Comparison of ENCODE assay signal across 20 cellular contexts in genomic region chrX:13305091-13305490, GRCh38. TPM values are rescaled to one million over a fixed set of nuclear protein-coding genes. Genes with fewer than 3 reads are reported as not detected.
"Had no signal": no experiment of that assay in that cellular context is flagged by ENCODE, and none has a peak within 500 bp of the region (broad histone marks: within the 10 kb centered on the region; RNA-seq: fewer than 3 reads in every experiment).

No MANE protein-coding gene starts in this region.

- H3K4me3 ChIP-seq: esophagus squamous epithelium, left ventricle myocardium inferior, upper lobe of left lung had no signal

- DNase-seq: activated B cell treated with CpG ODN at 0.5 μM for 24 hours; activated CD4-positive, alpha-beta T cell treated with anti-CD3 and anti-CD28 coated beads, Interleukin-2, amount 10 ng/mL, durations not matched to agents 24 days and 14 days; activated CD8-positive, alpha-beta memory T cell treated with anti-CD3 and anti-CD28 coated beads, Interleukin-2, amount 50 U/mL, for 48 hours; activated CD8-positive, alpha-beta T cell treated with anti-CD3 and anti-CD28 coated beads, Interleukin-2, amount 10 ng/mL, durations not matched to agents 7 days and 5 days; activated naive CD8-positive, alpha-beta T cell treated with anti-CD3 and anti-CD28 coated beads, Interleukin-2, amount 10 ng/mL, durations not matched to agents 7 days and 5 days; cortex of kidney; effector CD4-positive, alpha-beta T cell; esophagus squamous epithelium; left ventricle myocardium inferior; natural killer cell; nucleus accumbens; stimulated activated CD4-positive, alpha-beta T cell treated with anti-CD3 and anti-CD28 coated beads, Interleukin-15, amount 100 ng/mL, for 24 hours; stimulated activated CD4-positive, alpha-beta T cell treated with anti-CD3 and anti-CD28 coated beads, Interleukin-4, amount 100 ng/mL, for 1 hour; T-helper 2 cell; upper lobe of left lung had no signal

- H3K9me3 ChIP-seq: esophagus squamous epithelium, left ventricle myocardium inferior, upper lobe of left lung had no signal

- H3K27me3 ChIP-seq: esophagus squamous epithelium, upper lobe of left lung had no signal

- H3K27ac ChIP-seq: esophagus squamous epithelium, left ventricle myocardium inferior, upper lobe of left lung had no signal

- H3K4me1 ChIP-seq: esophagus squamous epithelium, left ventricle myocardium inferior, upper lobe of left lung had no signal

- ATAC-seq: activated CD8-positive, alpha-beta T cell treated with anti-CD3 and anti-CD28 coated beads, Interleukin-2, amount 10 ng/mL, durations not matched to agents 7 days and 5 days; natural killer cell had no signal

- H3K36me3 ChIP-seq: esophagus squamous epithelium, left ventricle myocardium inferior, upper lobe of left lung had no signal

RNA-seq across cellular contexts. Expression of gene ATXN3L, which starts 14.8 kb away (rescaled TPM):
- total RNA-seq: activated B cell treated with CpG ODN at 0.5 μM for 24 hours; activated CD4-positive, alpha-beta T cell treated with anti-CD3 and anti-CD28 coated beads, Interleukin-2, amount 10 ng/mL, durations not matched to agents 24 days and 14 days; activated CD8-positive, alpha-beta T cell treated with anti-CD3 and anti-CD28 coated beads, Interleukin-2, amount 10 ng/mL, durations not matched to agents 7 days and 5 days; activated naive CD8-positive, alpha-beta T cell treated with anti-CD3 and anti-CD28 coated beads, Interleukin-2, amount 10 ng/mL, durations not matched to agents 7 days and 5 days; endothelial cell of umbilical vein; esophagus squamous epithelium; fibroblast of villous mesenchyme; kidney epithelial cell; left ventricle myocardium inferior; natural killer cell; posterior vena cava; temporal lobe; upper lobe of left lung had no signal
- polyA plus RNA-seq: endothelial cell of umbilical vein had no signal
